In the genomic region with DNA sequence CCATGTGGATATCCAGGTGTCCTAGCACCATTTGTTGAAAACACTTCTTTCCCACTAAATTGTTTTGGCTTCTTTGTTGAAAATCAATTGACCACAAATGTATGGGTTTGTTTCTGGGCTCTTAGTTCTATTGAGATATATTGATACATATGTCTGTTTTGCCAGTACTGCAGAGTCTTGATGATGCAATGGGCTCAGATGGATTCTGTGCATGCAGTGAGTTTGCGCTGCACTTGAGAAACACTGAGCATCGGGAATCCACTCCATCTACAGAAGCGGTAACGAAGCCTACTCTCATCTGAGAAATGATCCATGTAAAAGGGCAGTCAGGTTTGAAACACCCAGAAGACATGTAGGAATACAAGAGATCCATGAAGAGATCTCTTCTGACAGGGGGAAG, we compare ENCODE assay signal across 2 cellular contexts.
TF ChIP-seq lines count a peak whose summit lies in the region.

No MANE protein-coding gene starts in this region.

TF ChIP-seq in IMR-90, 13 proteins besides CTCF, POLR2A, EP300 and RAD21:
- TF ChIP-seq MXI1 (IDR thresholded peaks at IDR 0.05; ENCODE audit: borderline replicate concordance, low read depth, low read length) = no peak
- no peak for TF ChIP-seq MAFK (IDR thresholded peaks at IDR 0.05; ENCODE audit: low read depth, low read length)
- no peak for TF ChIP-seq CHD1 (IDR thresholded peaks at IDR 0.05; ENCODE audit: low read depth, low read length)
- TF ChIP-seq CEBPB (IDR thresholded peaks at IDR 0.05; ENCODE audit: low read depth, low read length) = peak; percentile 26; the same call in 1 of the 2 replicates
- no peak for TF ChIP-seq NFE2L2 (IDR thresholded peaks at IDR 0.05; ENCODE audit: low read depth, low read length)

TF ChIP-seq in K562, 482 proteins besides CTCF, POLR2A, EP300 and RAD21:
- TF ChIP-seq PTBP1 (IDR thresholded peaks at IDR 0.05; ENCODE audit: low read depth, low read length) (no peak), YY1 (IDR thresholded peaks at IDR 0.05; ENCODE audit: borderline replicate concordance in 1 of 3, control insufficient read depth in 1 of 3, extremely low read depth in 1 of 3, insufficient read depth in 3 of 3, insufficient read length in 1 of 3, insufficient replicate concordance in 2 of 3, low read depth in 1 of 3, low read length in 2 of 3) (no peak), ZNF830 (CRISPR knock-in tag; IDR thresholded peaks at IDR 0.05) (no peak), RHOXF2B (CRISPR knock-in tag; conservative IDR thresholded peaks at IDR 0.05) (no peak), RBM15 (IDR thresholded peaks at IDR 0.05; ENCODE audit: insufficient read depth, low read length) (no peak), ZNF398 (CRISPR knock-in tag; IDR thresholded peaks at IDR 0.05) (no peak), NRF1 (conservative IDR thresholded peaks at IDR 0.05 in 1 of 2, IDR thresholded peaks at IDR 0.05 in 1 of 2) (peak in 1 of 2 experiments; percentile 16; a peak in 1 of 4 replicates), ATF3 (IDR thresholded peaks at IDR 0.05) (peak; percentile 67), ATF3 (CRISPR knock-in tag; conservative IDR thresholded peaks at IDR 0.05) (no peak), CEBPG (CRISPR knock-in tag; IDR thresholded peaks at IDR 0.05) (no peak), CEBPG (tag; conservative IDR thresholded peaks at IDR 0.05 in 1 of 2, IDR thresholded peaks at IDR 0.05 in 1 of 2) (peak; percentile 19 to 57; a peak in 2 of 4 replicates), LARP7 (IDR thresholded peaks at IDR 0.05) (no peak)
